9 cellular contexts compared by ENCODE assay signal in the genomic region with DNA sequence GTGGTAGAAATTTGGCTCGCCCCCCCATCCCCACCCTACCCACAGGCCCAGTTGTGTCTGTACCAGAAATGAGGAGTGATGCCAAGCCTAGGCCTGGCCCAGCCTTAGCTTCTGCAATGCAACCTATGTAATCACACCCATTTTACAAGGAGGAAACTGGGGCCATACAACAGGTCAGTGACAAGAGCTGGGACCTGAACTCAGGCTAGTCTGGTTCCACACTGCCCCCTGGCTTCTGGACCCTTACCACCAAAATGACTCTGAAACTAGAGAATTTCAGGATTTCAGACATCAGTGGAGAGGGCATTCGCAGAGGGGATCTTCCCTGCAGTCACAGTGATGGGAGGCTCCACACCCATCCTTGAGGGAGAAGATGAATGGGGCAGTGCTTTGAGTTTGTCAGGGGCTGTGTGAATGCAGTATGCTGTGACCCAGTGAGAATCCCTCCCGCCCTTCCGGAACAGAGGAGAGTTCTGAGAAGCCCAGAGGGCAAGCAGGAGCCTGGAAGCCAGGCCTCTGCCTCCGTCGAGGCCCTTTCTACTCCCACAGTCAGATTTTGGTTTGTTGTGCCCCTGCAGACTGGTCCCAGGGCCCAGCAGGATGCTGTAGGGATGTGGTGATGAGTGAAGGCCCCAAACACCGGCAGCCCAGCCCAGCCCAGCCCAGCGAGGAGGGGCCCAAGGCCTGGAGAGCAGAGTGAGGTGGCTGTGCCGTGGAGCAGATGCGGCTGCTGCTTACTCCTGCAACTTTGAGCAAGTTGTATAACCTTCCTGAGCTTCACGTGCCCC. TPM values are rescaled to one million over a fixed set of nuclear protein-coding genes. Genes with fewer than 3 reads are reported as not detected.
A peak's percentile ranks its signal among the peaks of the same experiment; 100 is the strongest.
DNase-seq lines count a peak whose midpoint lies in the region; ATAC-seq and TF ChIP-seq lines count a peak whose summit lies in the region.
"Had no signal": no experiment of that assay in that cellular context is flagged by ENCODE, and none has a peak within 500 bp of the region (broad histone marks: within the 10 kb centered on the region; RNA-seq: fewer than 3 reads in every experiment).

No MANE protein-coding gene starts in this region.

- 88% methylated on average over 3 of the region's 11 CpGs; no CpG with 5 or more reads in 1 of the 2 experiments for WGBS in IMR-90 (ENCODE audit: extremely low coverage in 2 of 2, insufficient read length in 1 of 2), 2 experiments

- H2AK5ac ChIP-seq in IMR-90 (ENCODE audit: low read depth, low read length) = peak overlapping the region; percentile 13; the same call in 1 of the 2 replicates

- H3K27me3 ChIP-seq in CD4-positive, alpha-beta T cell (ENCODE audit: control insufficient read depth, insufficient read depth, low read length) = no peaks in the 10 kb centered on the region
- H3K27me3 ChIP-seq in IMR-90 (ENCODE audit: control insufficient read depth, insufficient read depth, low read length) = no peaks in the 10 kb centered on the region

- no peaks in the 10 kb centered on the region for H3K9me3 Mint-ChIP-seq in CD4-positive, alpha-beta T cell
- H3K9me3 Mint-ChIP-seq in MCF 10A (ENCODE audit: unreplicated experiment) = no peaks in the 10 kb centered on the region

- no peaks in the 10 kb centered on the region for H3K27me3 Mint-ChIP-seq in CD4-positive, alpha-beta T cell
- no peaks in the 10 kb centered on the region for H3K27me3 Mint-ChIP-seq in MCF 10A (ENCODE audit: insufficient read depth, unreplicated experiment)

- no peak overlapping the region for H3K4me3 ChIP-seq in IMR-90 (ENCODE audit: insufficient read depth, low read depth, low read length)

- no peak overlapping the region for H3K18ac ChIP-seq in IMR-90 (ENCODE audit: low read depth, low read length)

- H3K4me2 ChIP-seq in IMR-90 (ENCODE audit: low read depth, low read length) = no peak overlapping the region

- peaks cover 25 to 93% of the 10 kb centered on the region in 2 experiments for H3K79me1 ChIP-seq in IMR-90 (ENCODE audit: low read depth in 1 of 2, low read length in 2 of 2)

- intact Hi-C loops in CD4-positive, alpha-beta T cell (cut with DNase I, micrococcal nuclease) = loop anchor here in 1 of 2 experiments (5.0 kb wide), 1 partner anchor 291 kb away; no protein-coding TSS in a partner anchor
- intact Hi-C loops in IMR-90 (cut with micrococcal nuclease) (no loop called here), MCF 10A (cut with micrococcal nuclease) (no loop called here)

- peaks cover 27% of the 10 kb centered on the region for H3K36me3 ChIP-seq in IMR-90 (ENCODE audit: control insufficient read depth, insufficient read depth, low read length)

- H3K27ac Mint-ChIP-seq in CD4-positive, alpha-beta T cell = peak overlapping the region; percentile 88
- peak overlapping the region; percentile 55 for H3K27ac Mint-ChIP-seq in MCF 10A (ENCODE audit: low read depth, unreplicated experiment)

- H2BK120ac ChIP-seq in IMR-90 (ENCODE audit: low read depth, low read length) = no peak overlapping the region

- H3K4me1 ChIP-seq in IMR-90 (ENCODE audit: control insufficient read depth, insufficient read depth, low read length) = peaks cover 34% of the 10 kb centered on the region

- H3K9ac ChIP-seq in IMR-90 (ENCODE audit: low read depth, low read length) = no peak overlapping the region

- H4K8ac ChIP-seq in IMR-90 (ENCODE audit: low read depth in 2 of 2, low read length in 2 of 2) = peak overlapping the region in 1 of 2 experiments; percentile 15; a peak in 1 of 4 replicates

- POLR2A ChIA-PET in CD4-positive, alpha-beta T cell (lab: Charles Lee) = interaction anchor here (1.8 to 2.0 kb wide), 2 partner anchors 80 to 112 kb away, joined by 6 to 10 read pairs; a partner anchor contains a TSS
- POLR2A ChIA-PET in IMR-90 (lab: Charles Lee; ENCODE audit: unreplicated experiment) = no interaction called here
- POLR2A ChIA-PET in MCF 10A (lab: Yijun Ruan, JAX) = interaction anchor here (0.5 to 2.8 kb wide), 6 partner anchors 9 to 794 kb away, joined by 3 to 22 read pairs (median 6); no protein-coding TSS in a partner anchor

- TF ChIP-seq POLR2A in IMR-90 (IDR thresholded peaks at IDR 0.05; ENCODE audit: low read depth, low read length) = no peak

- H2AK9ac ChIP-seq in IMR-90 (replicated peaks; ENCODE audit: low read depth, low read length, poor library complexity) = peak overlapping the region; percentile 44

- H4K91ac ChIP-seq in IMR-90 (ENCODE audit: insufficient read depth, low read depth, low read length) = no peak overlapping the region

- TF ChIP-seq RAD21 in IMR-90 (IDR thresholded peaks at IDR 0.05; ENCODE audit: low read length) = no peak; the same call in 1 of the 2 replicates

- no peak overlapping the region for H2BK5ac ChIP-seq in IMR-90 (ENCODE audit: low read depth, low read length, poor library complexity, severe bottlenecking)

- peaks cover 45% of the 10 kb centered on the region for H3K4me1 Mint-ChIP-seq in CD4-positive, alpha-beta T cell (ENCODE audit: low read depth)
- H3K4me1 Mint-ChIP-seq in MCF 10A (ENCODE audit: insufficient read depth, unreplicated experiment) = peaks cover 39% of the 10 kb centered on the region

- BruUV-seq in IMR-90 (replicated peaks; lab: Mats Ljungman, UMichigan) = no TSS peak
- no TSS peak for BruUV-seq in MCF 10A (replicated peaks; lab: Mats Ljungman, UMichigan)

- no peak overlapping the region for H2BK15ac ChIP-seq in IMR-90 (ENCODE audit: low read depth, low read length)

- in situ Hi-C loops in IMR-90 (cut with MboI; ENCODE audit: low sequenced_read_pairs) = no loop called here

- dilution Hi-C loops in IMR-90 (cut with HindIII; ENCODE audit: low sequenced_read_pairs, unreplicated experiment) = no loop called here

- peaks cover 97% of the 10 kb centered on the region for H4K20me1 ChIP-seq in IMR-90 (ENCODE audit: insufficient read depth, low read length)

- peaks cover 35% of the 10 kb centered on the region for H3K36me3 Mint-ChIP-seq in CD4-positive, alpha-beta T cell (ENCODE audit: low read depth)
- H3K36me3 Mint-ChIP-seq in MCF 10A (ENCODE audit: insufficient read depth, unreplicated experiment) = peaks cover 20% of the 10 kb centered on the region

- ATAC-seq in CD4-positive, alpha-beta T cell (ENCODE audit: poor library complexity) = no peak
- ATAC-seq in IMR-90 (ENCODE audit: low read depth) (peak; percentile 5; the same call in 1 of the 2 replicates), GM18909 (IDR thresholded peaks at IDR 0.05; ENCODE audit: poor library complexity, unreplicated experiment) (no peak), GM21367 (IDR thresholded peaks at IDR 0.05; ENCODE audit: unreplicated experiment) (no peak), GM18868 (IDR thresholded peaks at IDR 0.05; ENCODE audit: unreplicated experiment) (no peak)

- H3K56ac ChIP-seq in IMR-90 (ENCODE audit: extremely low read depth, insufficient read depth, low read length) = no peak overlapping the region

- H3K14ac ChIP-seq in IMR-90 (replicated peaks; ENCODE audit: low read depth, low read length) = no peak overlapping the region

- peak in 1 of 10 experiments; percentile 11 for DNase-seq in CD4-positive, alpha-beta T cell
- DNase-seq in IMR-90 (no peak), MCF 10A (ENCODE audit: unreplicated experiment) (no peak), lung microvascular endothelial cell (ENCODE audit: low read depth in 2 of 2) (peak; percentile 46 to 55), SW 1271 (lab: John Stamatoyannopoulos, UW) (no peak)

- CTCF ChIA-PET in CD4-positive, alpha-beta T cell (lab: Charles Lee) = no interaction called here
- CTCF ChIA-PET in IMR-90 (lab: Yijun Ruan, JAX) = no interaction called here
- CTCF ChIA-PET in MCF 10A (lab: Yijun Ruan, JAX) = interaction anchor here (0.6 to 1.1 kb wide), 4 partner anchors 34 to 436 kb away, joined by 3 to 5 read pairs (median 4); no protein-coding TSS in a partner anchor

- no peak overlapping the region for H3K4me3 Mint-ChIP-seq in CD4-positive, alpha-beta T cell
- no peak overlapping the region for H3K4me3 Mint-ChIP-seq in MCF 10A (ENCODE audit: unreplicated experiment)

- no peak overlapping the region for H4K5ac ChIP-seq in IMR-90 (ENCODE audit: low read depth, low read length)

- no peak for TF ChIP-seq CTCF in CD4-positive, alpha-beta T cell (IDR thresholded peaks at IDR 0.05)
- TF ChIP-seq CTCF in IMR-90 (conservative IDR thresholded peaks at IDR 0.05; ENCODE audit: low read depth, low read length) (peak; percentile 29), MCF 10A (IDR thresholded peaks at IDR 0.05; ENCODE audit: unreplicated experiment) (peak; percentile 20)

- H3K9me1 ChIP-seq in IMR-90 (ENCODE audit: insufficient read depth, low read length) = peaks cover 54% of the 10 kb centered on the region

- H3K4ac ChIP-seq in IMR-90 (ENCODE audit: low read depth, low read length) = no peak overlapping the region

- H3K23ac ChIP-seq in IMR-90 (ENCODE audit: low read depth, low read length) = peak overlapping the region; percentile 52; the same call in 1 of the 2 replicates

- H2AFZ ChIP-seq in IMR-90 (replicated peaks; ENCODE audit: low read length, poor library complexity) = no peak overlapping the region

- no peaks in the 10 kb centered on the region for H3K9me3 ChIP-seq in CD4-positive, alpha-beta T cell (ENCODE audit: control insufficient read depth, low read length)
- H3K9me3 ChIP-seq in IMR-90 (ENCODE audit: control insufficient read depth, insufficient read depth, low read length) = no peaks in the 10 kb centered on the region

- H2BK20ac ChIP-seq in IMR-90 (ENCODE audit: low read depth, low read length) = no peak overlapping the region

- H3K27ac ChIP-seq in CD4-positive, alpha-beta T cell (ENCODE audit: low read depth, low read length) = no peak overlapping the region
- no peak overlapping the region for H3K27ac ChIP-seq in IMR-90 (ENCODE audit: insufficient read depth, low read length)
- H3K27ac ChIP-seq: HL-60 had no signal

TF ChIP-seq in IMR-90, 13 proteins besides CTCF, POLR2A, EP300 and RAD21 (continues in another document):
- TF ChIP-seq RCOR1 (IDR thresholded peaks at IDR 0.05; ENCODE audit: insufficient replicate concordance, low read length) = no peak
- TF ChIP-seq, protein P1, sequence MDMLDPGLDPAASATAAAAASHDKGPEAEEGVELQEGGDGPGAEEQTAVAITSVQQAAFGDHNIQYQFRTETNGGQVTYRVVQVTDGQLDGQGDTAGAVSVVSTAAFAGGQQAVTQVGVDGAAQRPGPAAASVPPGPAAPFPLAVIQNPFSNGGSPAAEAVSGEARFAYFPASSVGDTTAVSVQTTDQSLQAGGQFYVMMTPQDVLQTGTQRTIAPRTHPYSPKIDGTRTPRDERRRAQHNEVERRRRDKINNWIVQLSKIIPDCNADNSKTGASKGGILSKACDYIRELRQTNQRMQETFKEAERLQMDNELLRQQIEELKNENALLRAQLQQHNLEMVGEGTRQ (IDR thresholded peaks at IDR 0.05; ENCODE audit: low read depth, low read length) = no peak
- TF ChIP-seq MXI1 (IDR thresholded peaks at IDR 0.05; ENCODE audit: borderline replicate concordance, low read depth, low read length) = no peak
- no peak for TF ChIP-seq FOS (IDR thresholded peaks at IDR 0.05; ENCODE audit: low read depth, low read length)
- no peak for TF ChIP-seq BHLHE40 (IDR thresholded peaks at IDR 0.05; ENCODE audit: low read depth, low read length)

RNA-seq across cellular contexts. Expression of a gene that starts 48.1 kb away (rescaled TPM):
- not detected for total RNA-seq in CD4-positive, alpha-beta T cell
- total RNA-seq in IMR-90 (2012; rRNA removed) (90.0 and 97.5 TPM in 2 replicates), MCF 10A (2022) (4.3 and 7.9 TPM in 2 replicates), lung microvascular endothelial cell (0.60 and 1.1 TPM in 2 replicates)
- polyA plus RNA-seq in IMR-90 (2012; rRNA removed) = 425 and 491 TPM in 2 replicates
- polyA plus RNA-seq in IMR-90 (2012; cell fraction: cytosol; rRNA removed) = 389 and 526 TPM in 2 replicates
- polyA plus RNA-seq in IMR-90 (2012; cell fraction: nucleus; rRNA removed; ENCODE audit: low replicate concordance) = 246 and 255 TPM in 2 replicates

Comparison
In these comparisons a context has a peak if more than half of its experiments do, and no peak if none do; other contexts are left out.
1. DNase-seq: peak in lung microvascular endothelial cell (2 of 2); none in IMR-90 (single experiment), MCF 10A (single experiment) and SW 1271 (0 of 2).
2. RNA of a gene that starts 48.1 kb away (total RNA-seq): 90.0 to 97.5 TPM in IMR-90; 4.3 to 7.9 TPM in MCF 10A, 0.60 to 1.1 TPM in lung microvascular endothelial cell and not detected in CD4-positive, alpha-beta T cell; every median in the first group is over 10 times any median in the second.